ENCODE assay signal across 9 cellular contexts in genomic region chr13:99339736-99340392, GRCh38. TPM values are rescaled to one million over a fixed set of nuclear protein-coding genes. Genes with fewer than 3 reads are reported as not detected.
DNase-seq lines count a peak whose midpoint lies in the region; ATAC-seq, FAIRE-seq and TF ChIP-seq lines count a peak whose summit lies in the region.
"Had no signal": no experiment of that assay in that cellular context is flagged by ENCODE, and none has a peak within 500 bp of the region (broad histone marks: within the 10 kb centered on the region; RNA-seq: fewer than 3 reads in every experiment).

No MANE protein-coding gene starts in this region.

- H3F3A ChIP-seq in PC-3 (ENCODE audit: low read length, unreplicated experiment): no peaks in the 10 kb centered on the region

- no peaks in the 10 kb centered on the region for H3K27me3 Mint-ChIP-seq in activated naive CD8-positive, alpha-beta T cell

- H2AFZ ChIP-seq in OCI-LY3 (ENCODE audit: low read depth, low read length): no peak overlapping the region
- H2AFZ ChIP-seq in PC-3 (ENCODE audit: low read length): no peak overlapping the region

- H3K4me1 ChIP-seq in OCI-LY3 (ENCODE audit: low read length) (peaks cover 39% of the 10 kb centered on the region), mucosa of descending colon (ENCODE audit: low read depth) (no peaks in the 10 kb centered on the region), PC-3 (ENCODE audit: insufficient read depth, low read length) (no peaks in the 10 kb centered on the region)

- H3K27me3 ChIP-seq in OCI-LY3 (ENCODE audit: low read depth, low read length): no peaks in the 10 kb centered on the region
- no peaks in the 10 kb centered on the region for H3K27me3 ChIP-seq in PC-3 (ENCODE audit: low read length)

- no TSS peak for BruUV-seq in PC-3 (replicated peaks; lab: Mats Ljungman, UMichigan)

- H3K4me3 Mint-ChIP-seq in activated naive CD8-positive, alpha-beta T cell: peak overlapping the region; percentile 64
- H3K4me3 Mint-ChIP-seq: mesothelial cell of epicardium had no signal

- peaks cover 27% of the 10 kb centered on the region for H3K36me3 Mint-ChIP-seq in activated naive CD8-positive, alpha-beta T cell

- H3K4me1 Mint-ChIP-seq in activated naive CD8-positive, alpha-beta T cell (ENCODE audit: low read depth): peaks cover 69% of the 10 kb centered on the region
- H3K4me1 Mint-ChIP-seq: mesothelial cell of epicardium had no signal

- H3K36me3 ChIP-seq in OCI-LY3 (replicated peaks; ENCODE audit: low read depth, low read length) (peaks cover 23% of the 10 kb centered on the region), mucosa of descending colon (ENCODE audit: low read depth) (no peaks in the 10 kb centered on the region), PC-3 (ENCODE audit: low read depth, low read length) (peaks cover 3% of the 10 kb centered on the region; the same call in 1 of the 2 replicates)

- H3K9me3 ChIP-seq in OCI-LY3 (ENCODE audit: insufficient read depth, low read length) (no peaks in the 10 kb centered on the region), mucosa of descending colon (no peaks in the 10 kb centered on the region), PC-3 (ENCODE audit: low read length) (no peaks in the 10 kb centered on the region)

- intact Hi-C loops in mucosa of descending colon (cut with DNase I, micrococcal nuclease): no loop called here
- intact Hi-C loops in PC-3 (cut with micrococcal nuclease): no loop called here

- CTCF ChIA-PET in PC-3 (lab: Charles Lee): no interaction called here

- TF ChIP-seq CTCF in OCI-LY3 (IDR thresholded peaks at IDR 0.05; ENCODE audit: low read depth, low read length) (no peak), mucosa of descending colon (IDR thresholded peaks at IDR 0.05) (no peak), PC-3 (conservative IDR thresholded peaks at IDR 0.05; ENCODE audit: low read depth, low read length) (no peak)

- H3K4me2 ChIP-seq in OCI-LY3 (ENCODE audit: low read length) (peak overlapping the region; percentile 8), PC-3 (ENCODE audit: low read length) (no peak overlapping the region)

- no peak for TF ChIP-seq POLR2A in GM12892 (IDR thresholded peaks at IDR 0.05; ENCODE audit: low read depth, low read length)

- no peak overlapping the region for H3K4me3 ChIP-seq in OCI-LY3 (ENCODE audit: low read length)
- H3K4me3 ChIP-seq in mucosa of descending colon: no peak overlapping the region
- no peak overlapping the region for H3K4me3 ChIP-seq in PC-3 (ENCODE audit: low read length)

- H3K79me2 ChIP-seq in OCI-LY3 (ENCODE audit: low read length): no peaks in the 10 kb centered on the region
- no peaks in the 10 kb centered on the region for H3K79me2 ChIP-seq in PC-3 (ENCODE audit: low read length)

- POLR2A ChIA-PET in PC-3 (lab: Charles Lee; ENCODE audit: unreplicated experiment): no interaction called here

- H4K20me1 ChIP-seq in OCI-LY3 (ENCODE audit: insufficient read depth, low read length): no peaks in the 10 kb centered on the region
- H4K20me1 ChIP-seq in PC-3 (ENCODE audit: low read length): no peaks in the 10 kb centered on the region

- DNase-seq in GM12892 (ENCODE audit: insufficient read length) (no peak), mucosa of descending colon (peak in 1 of 3 donors; percentile 41), dedifferentiated amniotic fluid mesenchymal stem cell (ENCODE audit: extremely low spot score) (no peak), PC-3 (no peak)

- H3K9me3 Mint-ChIP-seq in activated naive CD8-positive, alpha-beta T cell (ENCODE audit: low read depth): no peaks in the 10 kb centered on the region
- H3K9me3 Mint-ChIP-seq: mesothelial cell of epicardium had no signal

- FAIRE-seq in GM12892 (lab: Jason Lieb, UNC): peak; percentile 46

- no peak overlapping the region for H3K27ac ChIP-seq in OCI-LY3 (ENCODE audit: low read length)
- no peak overlapping the region for H3K27ac ChIP-seq in PC-3 (ENCODE audit: low read length)

- H3K9ac ChIP-seq in OCI-LY3 (ENCODE audit: low read length): no peak overlapping the region
- no peak overlapping the region for H3K9ac ChIP-seq in PC-3 (ENCODE audit: low read length)

- H3K9me2 ChIP-seq in PC-3 (replicated peaks; ENCODE audit: low read length): no peaks in the 10 kb centered on the region

- peak; percentile 47 for ATAC-seq in mucosa of descending colon
- ATAC-seq in GM18520 (IDR thresholded peaks at IDR 0.05; ENCODE audit: unreplicated experiment): no peak
- ATAC-seq in PC-3: no peak
- no peak for ATAC-seq in SK-N-SH treated with all-trans-retinoic acid at 6 μM for 48 hours

- H3K27ac Mint-ChIP-seq in activated naive CD8-positive, alpha-beta T cell: peak overlapping the region; percentile 61
- H3K27ac Mint-ChIP-seq: mesothelial cell of epicardium had no signal

TF ChIP-seq in SK-N-SH treated with all-trans-retinoic acid at 6 μM for 48 hours, 23 proteins besides CTCF, POLR2A, EP300 and RAD21:
- TF ChIP-seq ZNF565 (CRISPR knock-in tag; conservative IDR thresholded peaks at IDR 0.05; ENCODE audit: low read depth) (no peak), ZNF70 (CRISPR knock-in tag; IDR thresholded peaks at IDR 0.05) (no peak), TSHZ2 (CRISPR knock-in tag; IDR thresholded peaks at IDR 0.05) (no peak), PPARA (CRISPR knock-in tag; IDR thresholded peaks at IDR 0.05; ENCODE audit: borderline replicate concordance) (no peak)

RNA-seq across cellular contexts. Expression of gene GPR183, which starts 32.7 kb away (rescaled TPM):
- polyA plus RNA-seq in GM12892 (2012; ENCODE audit: missing spikeins): 100 TPM
- 10 to 100 TPM in 1 of 3 donors, 1 to 10 TPM in 2; 1.6 to 15.3 (median 5.0) TPM for total RNA-seq in mucosa of descending colon
- total RNA-seq in PC-3 (2014; rRNA removed): not detected in 2 replicates
